Comparison of ENCODE assay signal across 24 cellular contexts in the genomic region with DNA sequence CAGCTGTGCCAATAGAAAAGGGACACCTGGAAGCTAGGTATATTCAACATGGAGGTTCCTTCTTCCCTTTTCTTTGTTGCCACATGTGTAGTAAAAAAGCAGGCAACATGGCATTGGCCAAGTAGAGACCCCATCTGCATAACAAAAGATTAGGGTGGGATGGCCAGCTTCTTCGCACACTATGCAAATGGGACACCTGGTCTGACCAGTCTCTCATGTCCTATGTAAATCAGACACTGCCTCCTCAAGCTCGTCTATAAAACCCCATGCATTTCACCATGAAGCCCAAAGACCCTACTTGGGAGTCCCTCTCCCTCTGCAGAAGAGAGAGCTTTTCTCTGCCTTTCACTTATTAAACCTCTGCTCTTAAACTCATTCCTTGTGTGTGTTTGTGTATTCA. TPM values are rescaled to one million over a fixed set of nuclear protein-coding genes. Genes with fewer than 3 reads are reported as not detected.
DNase-seq lines count a peak whose midpoint lies in the region; ATAC-seq and TF ChIP-seq lines count a peak whose summit lies in the region.
"Had no signal": no experiment of that assay in that cellular context is flagged by ENCODE, and none has a peak within 500 bp of the region (broad histone marks: within the 10 kb centered on the region; RNA-seq: fewer than 3 reads in every experiment).

No MANE protein-coding gene starts in this region.

- H3K27me3 ChIP-seq in iPS DF 6.9 (ENCODE audit: control insufficient read depth, insufficient read depth, low read length) = no peaks in the 10 kb centered on the region
- H3K27me3 ChIP-seq: BLaER1, pancreas, tibial artery had no signal

- H3K79me2 ChIP-seq in OCI-LY7 (ENCODE audit: insufficient read depth, low read depth, low read length) = no peaks in the 10 kb centered on the region

- no peaks in the 10 kb centered on the region for H4K20me1 ChIP-seq in OCI-LY7 (ENCODE audit: insufficient read depth, low read length)
- H4K20me1 ChIP-seq: BLaER1 had no signal

- no peaks in the 10 kb centered on the region for H3K9me2 ChIP-seq in OCI-LY7 (ENCODE audit: insufficient read depth, low read length)

- H3K4me3 ChIP-seq in OCI-LY7 (ENCODE audit: low read depth, low read length, poor library complexity, severe bottlenecking) (peak overlapping the region; percentile 46), iPS DF 6.9 (ENCODE audit: low read length) (no peak overlapping the region)
- H3K4me3 ChIP-seq: BLaER1, pancreas, tibial artery had no signal

- peak overlapping the region; percentile 94 for H2AFZ ChIP-seq in OCI-LY7 (ENCODE audit: low read length)

- POLR2A ChIA-PET in OCI-LY7 (lab: Charles Lee) = interaction anchor here (0.5 to 1.3 kb wide), 6 partner anchors 8 to 468 kb away, joined by 3 to 5 read pairs (median 4); no protein-coding TSS in a partner anchor

- H3K9me3 ChIP-seq in OCI-LY7 (ENCODE audit: low read length) = peaks cover 18% of the 10 kb centered on the region; the same call in 1 of the 2 replicates
- no peaks in the 10 kb centered on the region for H3K9me3 ChIP-seq in iPS DF 6.9 (ENCODE audit: control insufficient read depth, insufficient read depth, low read length)
- H3K9me3 ChIP-seq: pancreas had no signal

- CTCF ChIA-PET in OCI-LY7 (lab: Charles Lee; ENCODE audit: unreplicated experiment) = no interaction called here

- H3K36me3 ChIP-seq in OCI-LY7 (ENCODE audit: insufficient read depth, low read length) (no peaks in the 10 kb centered on the region), iPS DF 6.9 (ENCODE audit: control insufficient read depth, insufficient read depth, low read length) (no peaks in the 10 kb centered on the region)
- H3K36me3 ChIP-seq: BLaER1, pancreas, tibial artery had no signal

- H3K27ac ChIP-seq in OCI-LY7 (ENCODE audit: low read depth, low read length, poor library complexity, severe bottlenecking) = peak overlapping the region; percentile 53
- no peak overlapping the region for H3K27ac ChIP-seq in iPS DF 6.9 (ENCODE audit: low read length)
- H3K27ac ChIP-seq: BLaER1, HL-60, pancreas, tibial artery had no signal

- peak overlapping the region; percentile 63 for H3K4me2 ChIP-seq in OCI-LY7 (ENCODE audit: low read length)
- H3K4me2 ChIP-seq: BLaER1 had no signal

- ATAC-seq in HG03108 (IDR thresholded peaks at IDR 0.05; ENCODE audit: unreplicated experiment) = no peak
- ATAC-seq in HG02938 (IDR thresholded peaks at IDR 0.05; ENCODE audit: unreplicated experiment) = no peak
- ATAC-seq: effector memory CD8-positive, alpha-beta T cell; naive thymus-derived CD8-positive, alpha-beta T cell; pancreas; sciatic nerve; stimulated activated memory B cell treated with anti-CD40 and anti-IgM and Interleukin-4, amounts not matched to agents 10 μg/mL and 1 μg/mL and 100 μg/mL, for 72 hours had no signal

- BruUV-seq in OCI-LY7 (replicated peaks; lab: Mats Ljungman, UMichigan) = no TSS peak

- TF ChIP-seq CTCF in OCI-LY7 (conservative IDR thresholded peaks at IDR 0.05; ENCODE audit: low read length) = no peak

- DNase-seq in NCI-H2081 (lab: John Stamatoyannopoulos, UW) = peak; percentile 17 to 50
- DNase-seq in NCI-H2081 treated with DMSO at 0.1 percent for 48 hours (lab: John Stamatoyannopoulos, UW) = no peak
- peak; percentile 78 for DNase-seq in OCI-LY7 (ENCODE audit: low spot score)
- DNase-seq in iPS DF 6.9 (ENCODE audit: low read depth, low spot score) = peak; percentile 83
- no peak for DNase-seq in NCI-H1092 treated with DMSO at 0.1 percent for 48 hours (lab: John Stamatoyannopoulos, UW)
- DNase-seq in NK-92 treated with Interleukin-12 subunit alpha and Interleukin-12 subunit beta, amount 100 ng/mL, for 24 hours (lab: John Stamatoyannopoulos, UW) = no peak
- DNase-seq: 8988T; activated CD4-positive, CD25-positive, alpha-beta regulatory T cell treated with anti-CD3 and anti-CD28 coated beads, Interleukin-2, amount 50 U/mL, for 72 hours; effector memory CD8-positive, alpha-beta T cell; mammary epithelial cell; MV-4-11; naive thymus-derived CD8-positive, alpha-beta T cell; NCI-H2107; pancreas; T1000; tibial artery had no signal

- intact Hi-C loops in OCI-LY7 (cut with micrococcal nuclease; ENCODE audit: unreplicated experiment) = no loop called here

- H3K4me1 ChIP-seq in OCI-LY7 (ENCODE audit: insufficient read depth, low read length, poor library complexity, severe bottlenecking) (peaks cover 20% of the 10 kb centered on the region), iPS DF 6.9 (ENCODE audit: control insufficient read depth, insufficient read depth, low read length) (no peaks in the 10 kb centered on the region)
- H3K4me1 ChIP-seq: pancreas, tibial artery had no signal

- no CpG with 5 or more reads among the region's 2 CpGs for WGBS in iPS DF 6.9 (ENCODE audit: insufficient coverage, insufficient read length)

RNA-seq across cellular contexts. Expression of a gene that starts 53.9 kb away (rescaled TPM):
- total RNA-seq in OCI-LY7 (2014; rRNA removed; shearing (Covaris generic)) = not detected in 2 replicates
- total RNA-seq in OCI-LY7 (2022) = not detected in 2 replicates
- total RNA-seq: activated CD8-positive, alpha-beta memory T cell treated with anti-CD3 and anti-CD28 coated beads for 36 hours; activated T-helper 1 cell treated with anti-CD3 and anti-CD28 coated beads, Interleukin-12 subunit alpha, Interleukin-12 subunit beta, Interleukin-2, Interleukin-4 antibody, amounts not matched to agents 30 ng/mL and 10 ng/mL and 1 ng/mL, durations not matched to agents 14 hours and 24 hours and 36 hours; mammary epithelial cell; naive thymus-derived CD8-positive, alpha-beta T cell; pancreas; sciatic nerve had no signal

Comparison
In these comparisons a context has a peak if more than half of its experiments do, and no peak if none do; other contexts are left out.
1. DNase-seq: peak in NCI-H2081 (2 of 2), OCI-LY7 (single experiment) and iPS DF 6.9 (single experiment); none in NCI-H2081 treated with DMSO at 0.1 percent for 48 hours (single experiment), NCI-H1092 treated with DMSO at 0.1 percent for 48 hours (single experiment) and NK-92 treated with Interleukin-12 subunit alpha and Interleukin-12 subunit beta, amount 100 ng/mL, for 24 hours (single experiment).